ENCODE assay signal across 17 cellular contexts in genomic region chr19:849195-849594, GRCh38. TPM values are rescaled to one million over a fixed set of nuclear protein-coding genes. Genes with fewer than 3 reads are reported as not detected.
"Had no signal": no experiment of that assay in that cellular context is flagged by ENCODE, and none has a peak within 500 bp of the region (broad histone marks: within the 10 kb centered on the region; RNA-seq: fewer than 3 reads in every experiment).

No MANE protein-coding gene starts in this region.

RNA-seq across cellular contexts. Expression of gene ELANE, which starts 2.9 kb away (rescaled TPM):
- total RNA-seq: colonic mucosa, dermis microvascular lymphatic vessel endothelial cell, endodermal cell, esophagus mucosa, glomerular endothelial cell, lung microvascular endothelial cell, mucosa of gallbladder had no signal
- polyA plus RNA-seq: keratinocyte; naive thymus-derived CD4-positive, alpha-beta T cell had no signal

RNA-seq across cellular contexts. Expression of gene PRTN3, which starts 8.4 kb away (rescaled TPM):
- total RNA-seq: colonic mucosa, dermis microvascular lymphatic vessel endothelial cell, endodermal cell, esophagus mucosa, esophagus squamous epithelium, glomerular endothelial cell, heart right ventricle, kidney epithelial cell, left cardiac atrium, lower lobe of right lung, lung microvascular endothelial cell, mucosa of gallbladder had no signal
- polyA plus RNA-seq: keratinocyte; naive thymus-derived CD4-positive, alpha-beta T cell had no signal

RNA-seq across cellular contexts. Expression of gene AZU1, which starts 21.6 kb away (rescaled TPM):
- total RNA-seq: dermis microvascular lymphatic vessel endothelial cell, esophagus mucosa, esophagus squamous epithelium, gastrocnemius medialis, glomerular endothelial cell, kidney epithelial cell, lung microvascular endothelial cell, mucosa of gallbladder had no signal
- polyA plus RNA-seq: keratinocyte; naive thymus-derived CD4-positive, alpha-beta T cell had no signal

RNA-seq across cellular contexts. Expression of gene PLPPR3, which starts 27.4 kb away (rescaled TPM):
- total RNA-seq: esophagus mucosa; esophagus squamous epithelium; gastrocnemius medialis; heart right ventricle; lower leg skin; mononuclear cell; naive thymus-derived CD4-positive, alpha-beta T cell had no signal
- polyA plus RNA-seq: heart right ventricle; keratinocyte; naive thymus-derived CD4-positive, alpha-beta T cell had no signal
